Comparison of ENCODE assay signal across 36 cellular contexts in the genomic region with DNA sequence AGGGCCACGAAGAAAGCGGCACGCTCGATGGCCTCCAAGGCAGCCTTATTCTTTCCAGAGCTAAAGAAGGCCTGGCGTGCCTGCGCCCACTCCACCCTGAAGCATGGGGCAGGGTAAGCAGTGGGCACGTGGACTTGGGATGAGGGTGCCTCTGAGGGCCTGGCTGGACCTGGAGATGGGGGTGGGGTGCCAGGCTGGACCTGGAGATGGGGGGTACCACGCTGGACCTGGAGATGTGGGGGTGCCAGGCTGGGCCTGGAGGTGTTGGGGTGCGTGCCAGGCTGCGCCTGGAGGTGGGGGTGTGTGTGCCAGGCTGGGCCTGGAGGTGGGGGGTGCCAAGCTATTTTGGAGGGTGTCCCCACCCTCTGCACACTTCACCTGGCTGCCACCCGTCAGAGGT. TPM values are rescaled to one million over a fixed set of nuclear protein-coding genes. Genes with fewer than 3 reads are reported as not detected.
"Had no signal": no experiment of that assay in that cellular context is flagged by ENCODE, and none has a peak within 500 bp of the region (broad histone marks: within the 10 kb centered on the region; RNA-seq: fewer than 3 reads in every experiment).

No MANE protein-coding gene starts in this region.

- DNase-seq: cerebellar nuclear complex; cortex of kidney; effector memory CD8-positive, alpha-beta T cell; erythroblast; esophagus squamous epithelium; foreskin melanocyte; glutamatergic neuron; hypothalamus; immature natural killer cell; islet precursor cell; kidney glomerular epithelial cell; left colon; left ventricle myocardium inferior; mucosa of descending colon; naive B cell; psoas muscle; stimulated activated CD4-positive, alpha-beta T cell treated with anti-CD3 and anti-CD28 coated beads, Interleukin-12 subunit alpha, Interleukin-12 subunit beta, amount 100 ng/mL, for 4 hours; stimulated activated CD4-positive, alpha-beta T cell treated with anti-CD3 and anti-CD28 coated beads, Interleukin-1b, Interleukin-23, amount 100 ng/mL, for 48 hours; stimulated activated CD4-positive, alpha-beta T cell treated with anti-CD3 and anti-CD28 coated beads, Interleukin-4, amount 100 ng/mL, for 1 hour; stimulated activated CD8-positive, alpha-beta memory T cell treated with anti-CD3 and anti-CD28 coated beads, Interleukin-4, amount 100 ng/mL, for 48 hours; stimulated activated naive CD4-positive, alpha-beta T cell; testis had no signal

- H3K4me3 ChIP-seq: esophagus squamous epithelium, left ventricle myocardium inferior, lung, mucosa of descending colon, psoas muscle, smooth muscle cell, testis, tibial artery had no signal

- H3K9me3 Mint-ChIP-seq: effector memory CD8-positive, alpha-beta T cell; immature natural killer cell; memory B cell; mesothelial cell of epicardium; naive B cell; natural killer cell treated with Interleukin-12 subunit alpha and Interleukin-12 subunit beta and Interleukin-15 and Interleukin-18, amount 100 ng/mL, for 72 hours; neural crest cell; type B pancreatic cell had no signal

- H3K27ac Mint-ChIP-seq: immature natural killer cell; memory B cell; mesothelial cell of epicardium; naive B cell; natural killer cell treated with Interleukin-12 subunit alpha and Interleukin-12 subunit beta and Interleukin-15 and Interleukin-18, amount 100 ng/mL, for 72 hours; type B pancreatic cell had no signal

- ATAC-seq: effector memory CD8-positive, alpha-beta T cell; left colon; mucosa of descending colon; natural killer cell treated with Interleukin-12 subunit alpha and Interleukin-12 subunit beta and Interleukin-15 and Interleukin-18, amount 100 ng/mL, for 72 hours; psoas muscle; sciatic nerve had no signal

- H3K4me3 Mint-ChIP-seq: effector memory CD8-positive, alpha-beta T cell; immature natural killer cell; memory B cell; mesothelial cell of epicardium; naive B cell; natural killer cell treated with Interleukin-12 subunit alpha and Interleukin-12 subunit beta and Interleukin-15 and Interleukin-18, amount 100 ng/mL, for 72 hours; neural crest cell; type B pancreatic cell had no signal

- H3K9me3 ChIP-seq: esophagus squamous epithelium, left ventricle myocardium inferior, mucosa of descending colon, psoas muscle, testis, tibial artery had no signal

- H3K4me1 Mint-ChIP-seq: mesothelial cell of epicardium, neural crest cell had no signal

- H3K27me3 Mint-ChIP-seq: effector memory CD8-positive, alpha-beta T cell; memory B cell; natural killer cell treated with Interleukin-12 subunit alpha and Interleukin-12 subunit beta and Interleukin-15 and Interleukin-18, amount 100 ng/mL, for 72 hours; type B pancreatic cell had no signal

- H3K27ac ChIP-seq: esophagus squamous epithelium, left ventricle myocardium inferior, psoas muscle, testis, tibial artery had no signal

- H3K4me2 ChIP-seq: smooth muscle cell had no signal

- FAIRE-seq: endometrium had no signal

- H3K27me3 ChIP-seq: esophagus squamous epithelium, testis had no signal

- H3K36me3 Mint-ChIP-seq: naive B cell; natural killer cell treated with Interleukin-12 subunit alpha and Interleukin-12 subunit beta and Interleukin-15 and Interleukin-18, amount 100 ng/mL, for 72 hours had no signal

RNA-seq across cellular contexts. Expression of a gene that starts 10.2 kb away (rescaled TPM):
- total RNA-seq: dermis microvascular lymphatic vessel endothelial cell; left ventricle myocardium inferior; lung; mucosa of descending colon; natural killer cell treated with Interleukin-12 subunit alpha and Interleukin-12 subunit beta and Interleukin-15 and Interleukin-18, amount 100 ng/mL, for 72 hours; neural crest cell; osteocyte; psoas muscle; renal cortical epithelial cell; sciatic nerve; smooth muscle cell; urinary bladder had no signal
- polyA plus RNA-seq: immature natural killer cell, psoas muscle, smooth muscle cell, urinary bladder had no signal

RNA-seq across cellular contexts. Expression of a gene that starts 27.3 kb away (rescaled TPM):
- total RNA-seq: dermis microvascular lymphatic vessel endothelial cell, left ventricle myocardium inferior had no signal

RNA-seq across cellular contexts. Expression of a gene that starts 27.6 kb away (rescaled TPM):
- polyA plus RNA-seq: immature natural killer cell had no signal
